Comparison of ENCODE assay signal across 14 cellular contexts in genomic region chr6:140208286-140208685, GRCh38.
DNase-seq lines count a peak whose midpoint lies in the region; ATAC-seq lines count a peak whose summit lies in the region.
"Had no signal": no experiment of that assay in that cellular context is flagged by ENCODE, and none has a peak within 500 bp of the region (broad histone marks: within the 10 kb centered on the region; RNA-seq: fewer than 3 reads in every experiment).

No MANE protein-coding gene starts in this region.

- no peak for ATAC-seq in GM19023 (IDR thresholded peaks at IDR 0.05; ENCODE audit: unreplicated experiment)
- ATAC-seq: natural killer cell had no signal

- DNase-seq in DMS 273 treated with DMSO at 0.1 percent for 48 hours (lab: John Stamatoyannopoulos, UW) = peak; percentile 91
- DNase-seq in NCI-H1092 treated with DMSO at 0.1 percent for 48 hours (lab: John Stamatoyannopoulos, UW) = peak; percentile 34
- DNase-seq in NCI-H82 treated with DMSO at 0.1 percent for 48 hours (lab: John Stamatoyannopoulos, UW; ENCODE audit: unreplicated experiment) = peak; percentile 89
- DNase-seq in lung microvascular endothelial cell (ENCODE audit: low read depth in 2 of 2) = peak; percentile 34 to 65
- no peak for DNase-seq in activated naive CD4-positive, alpha-beta T cell (lab: John Stamatoyannopoulos, UW)
- DNase-seq in occipital lobe (lab: John Stamatoyannopoulos, UW) = no peak
- no peak for DNase-seq in HK-2 (ENCODE audit: unreplicated experiment)
- DNase-seq: activated CD4-positive, alpha-beta memory T cell treated with anti-CD3 and anti-CD28 coated beads, Interleukin-2, amount 10 ng/mL, durations not matched to agents 7 days and 5 days; adrenal gland; BE2C; KG1; natural killer cell; substantia nigra had no signal

Comparison
In these comparisons a context has a peak if more than half of its experiments do, and no peak if none do; other contexts are left out.
1. DNase-seq: peak in DMS 273 treated with DMSO at 0.1 percent for 48 hours (single experiment), NCI-H1092 treated with DMSO at 0.1 percent for 48 hours (single experiment), NCI-H82 treated with DMSO at 0.1 percent for 48 hours (single experiment) and lung microvascular endothelial cell (2 of 2); none in activated naive CD4-positive, alpha-beta T cell (0 of 4), occipital lobe (single experiment) and HK-2 (single experiment).